Comparison of ENCODE assay signal across 1 cellular context in the genomic region with DNA sequence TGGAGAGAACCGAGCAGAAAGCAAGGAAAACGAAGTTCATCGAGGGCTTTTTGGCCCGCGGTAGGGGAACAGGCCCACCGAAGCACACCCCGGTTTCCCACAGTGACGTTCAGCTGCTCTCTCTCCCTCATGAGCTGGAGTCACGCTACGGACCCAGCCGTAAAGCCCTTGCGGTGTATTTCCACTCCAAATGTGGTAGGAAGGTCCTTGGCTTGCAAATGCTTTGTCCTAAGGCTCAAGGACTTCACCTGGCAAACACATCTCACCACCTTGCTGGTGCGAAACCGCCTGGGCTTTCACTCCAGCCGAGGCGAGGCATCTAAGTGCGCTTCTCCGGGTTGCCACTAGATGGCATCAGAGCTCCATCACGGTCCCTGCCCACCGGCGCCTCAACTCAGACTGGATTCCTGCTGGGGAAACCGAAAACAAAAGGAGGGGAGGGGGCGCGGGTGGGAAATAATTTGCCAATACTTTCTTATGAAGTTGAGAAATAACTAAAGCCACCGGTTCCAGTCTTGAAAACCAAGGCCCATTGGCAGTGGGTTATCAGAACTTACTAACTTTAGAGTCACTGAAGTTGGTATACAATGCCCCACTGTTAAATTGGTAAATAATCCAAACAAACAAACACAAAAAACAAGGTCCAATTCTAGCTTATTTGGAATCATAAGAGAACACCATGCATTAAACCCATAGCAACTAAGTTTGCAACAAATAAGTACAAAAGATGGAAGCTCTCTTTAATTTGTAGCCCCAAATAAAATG.
TF ChIP-seq lines count a peak whose summit lies in the region.

No MANE protein-coding gene starts in this region.

TF ChIP-seq in H1, 55 proteins besides CTCF, POLR2A, EP300 and RAD21:
- TF ChIP-seq TAF1 (IDR thresholded peaks at IDR 0.05; ENCODE audit: low read depth, low read length) (no peak), SIN3A (conservative IDR thresholded peaks at IDR 0.05 in 1 of 2, IDR thresholded peaks at IDR 0.05 in 1 of 2; ENCODE audit: low read depth in 1 of 2, low read length in 2 of 2) (0 out of 4 replicates have a peak, but pooled peaks of 1 of the 2 experiments have one; percentile 41)
